Comparison of ENCODE assay signal across 29 cellular contexts in genomic region chr12:117530796-117531195, GRCh38.
DNase-seq lines count a peak whose midpoint lies in the region; ATAC-seq and TF ChIP-seq lines count a peak whose summit lies in the region.
"Had no signal": no experiment of that assay in that cellular context is flagged by ENCODE, and none has a peak within 500 bp of the region (broad histone marks: within the 10 kb centered on the region; RNA-seq: fewer than 3 reads in every experiment).

No MANE protein-coding gene starts in this region.

- POLR2A ChIA-PET in activated CD4-positive, alpha-beta memory T cell treated with anti-CD3 and anti-CD28 coated beads, Interleukin-2, amount 10 ng/mL, durations not matched to agents 7 days and 5 days (lab: Charles Lee): no interaction called here

- H3K4me1 Mint-ChIP-seq in endodermal cell: no peaks in the 10 kb centered on the region
- no peaks in the 10 kb centered on the region for H3K4me1 Mint-ChIP-seq in activated CD4-positive, alpha-beta memory T cell treated with anti-CD3 and anti-CD28 coated beads, Interleukin-2, amount 10 ng/mL, durations not matched to agents 7 days and 5 days
- H3K4me1 Mint-ChIP-seq: B cell; CD4-positive, alpha-beta memory T cell; CD4-positive, CD25-positive, alpha-beta regulatory T cell; CD8-positive, alpha-beta memory T cell had no signal

- no peaks in the 10 kb centered on the region for H3K36me3 Mint-ChIP-seq in endodermal cell (ENCODE audit: low read depth)
- H3K36me3 Mint-ChIP-seq in activated CD4-positive, alpha-beta memory T cell treated with anti-CD3 and anti-CD28 coated beads, Interleukin-2, amount 10 ng/mL, durations not matched to agents 7 days and 5 days (ENCODE audit: low read depth): no peaks in the 10 kb centered on the region
- H3K36me3 Mint-ChIP-seq: CD4-positive, alpha-beta memory T cell; CD4-positive, CD25-positive, alpha-beta regulatory T cell; CD8-positive, alpha-beta T cell had no signal

- no peaks in the 10 kb centered on the region for H3K36me3 ChIP-seq in endodermal cell (ENCODE audit: control insufficient read depth, insufficient read depth, low read length)
- H3K36me3 ChIP-seq: BE2C; BLaER1; BLaER1 treated with 17β-estradiol and CSF1 and Interleukin-3, amounts not matched to agents 10 nM and 100 nM had no signal

- peaks cover 2% of the 10 kb centered on the region for H3K9me3 Mint-ChIP-seq in endodermal cell
- no peaks in the 10 kb centered on the region for H3K9me3 Mint-ChIP-seq in activated CD4-positive, alpha-beta memory T cell treated with anti-CD3 and anti-CD28 coated beads, Interleukin-2, amount 10 ng/mL, durations not matched to agents 7 days and 5 days
- H3K9me3 Mint-ChIP-seq: CD4-positive, alpha-beta T cell; CD8-positive, alpha-beta T cell had no signal

- H3K27ac ChIP-seq in endodermal cell (ENCODE audit: low read depth, low read length): no peak overlapping the region
- H3K27ac ChIP-seq: 22Rv1; A549; BLaER1; BLaER1 treated with 17β-estradiol and CSF1 and Interleukin-3, amounts not matched to agents 10 nM and 100 nM; C4-2B had no signal

- H3K4me3 Mint-ChIP-seq in endodermal cell: no peak overlapping the region
- H3K4me3 Mint-ChIP-seq in activated CD4-positive, alpha-beta memory T cell treated with anti-CD3 and anti-CD28 coated beads, Interleukin-2, amount 10 ng/mL, durations not matched to agents 7 days and 5 days: no peak overlapping the region
- H3K4me3 Mint-ChIP-seq: B cell; CD4-positive, alpha-beta T cell; CD4-positive, CD25-positive, alpha-beta regulatory T cell; CD8-positive, alpha-beta memory T cell; CD8-positive, alpha-beta T cell had no signal

- no peaks in the 10 kb centered on the region for H3K9me3 ChIP-seq in endodermal cell (ENCODE audit: control insufficient read depth, low read length)
- H3K9me3 ChIP-seq: BE2C; BLaER1; BLaER1 treated with 17β-estradiol and CSF1 and Interleukin-3, amounts not matched to agents 10 nM and 100 nM; Caco-2 had no signal

- CTCF ChIA-PET in activated CD4-positive, alpha-beta memory T cell treated with anti-CD3 and anti-CD28 coated beads, Interleukin-2, amount 10 ng/mL, durations not matched to agents 7 days and 5 days (lab: Charles Lee): no interaction called here

- peaks cover 12% of the 10 kb centered on the region for H3K27me3 Mint-ChIP-seq in endodermal cell (ENCODE audit: insufficient read depth)
- no peaks in the 10 kb centered on the region for H3K27me3 Mint-ChIP-seq in activated CD4-positive, alpha-beta memory T cell treated with anti-CD3 and anti-CD28 coated beads, Interleukin-2, amount 10 ng/mL, durations not matched to agents 7 days and 5 days
- H3K27me3 Mint-ChIP-seq: CD4-positive, alpha-beta memory T cell; CD4-positive, alpha-beta T cell; CD4-positive, CD25-positive, alpha-beta regulatory T cell had no signal

- no peaks in the 10 kb centered on the region for H3K4me1 ChIP-seq in endodermal cell (ENCODE audit: control insufficient read depth, insufficient read depth, low read length)
- H3K4me1 ChIP-seq: A549, BE2C, Caco-2 had no signal

- H3K9ac ChIP-seq in endodermal cell (ENCODE audit: extremely low read depth, low read length, poor library complexity, severe bottlenecking): no peak overlapping the region
- H3K9ac ChIP-seq: BLaER1; BLaER1 treated with 17β-estradiol and CSF1 and Interleukin-3, amounts not matched to agents 10 nM and 100 nM had no signal

- H3K27ac Mint-ChIP-seq in endodermal cell: no peak overlapping the region
- H3K27ac Mint-ChIP-seq in activated CD4-positive, alpha-beta memory T cell treated with anti-CD3 and anti-CD28 coated beads, Interleukin-2, amount 10 ng/mL, durations not matched to agents 7 days and 5 days: no peak overlapping the region
- H3K27ac Mint-ChIP-seq: B cell; CD14-positive monocyte; CD4-positive, alpha-beta memory T cell; CD4-positive, alpha-beta T cell; CD4-positive, CD25-positive, alpha-beta regulatory T cell; CD8-positive, alpha-beta T cell had no signal

- DNase-seq in cerebellum (ENCODE audit: low spot score) (peak; percentile 32), endodermal cell (peak; percentile 21)
- no peak for DNase-seq in activated CD4-positive, alpha-beta memory T cell treated with anti-CD3 and anti-CD28 coated beads, Interleukin-2, amount 10 ng/mL, durations not matched to agents 7 days and 5 days
- DNase-seq: 8988T; ACHN; AML-193; BE2C; C1 segment of cervical spinal cord; Caco-2; Calu3; CD4-positive, alpha-beta memory T cell; CD4-positive, alpha-beta T cell; CD4-positive, CD25-positive, alpha-beta regulatory T cell; CD8-positive, alpha-beta memory T cell; CD8-positive, alpha-beta T cell; COR-L47; DMS 273 treated with DMSO at 0.1 percent for 48 hours; DMS153; DMS53; DND-41; EL had no signal

- WGBS in endodermal cell (ENCODE audit: insufficient coverage in 1 of 2, insufficient read length in 1 of 2), 2 experiments: 93 to 96% methylated on average over 10 of the region's 10 CpGs

- ATAC-seq in HG03025 (IDR thresholded peaks at IDR 0.05; ENCODE audit: low FRiP score, unreplicated experiment): no peak
- ATAC-seq: A549; CD8-positive, alpha-beta T cell had no signal

- no peaks in the 10 kb centered on the region for H3K27me3 ChIP-seq in endodermal cell (ENCODE audit: control insufficient read depth, insufficient read depth, low read length, poor library complexity, severe bottlenecking)
- H3K27me3 ChIP-seq: BE2C; BLaER1; BLaER1 treated with 17β-estradiol and CSF1 and Interleukin-3, amounts not matched to agents 10 nM and 100 nM had no signal

- H3K4me3 ChIP-seq in endodermal cell (ENCODE audit: low read length): no peak overlapping the region
- H3K4me3 ChIP-seq: A549; BLaER1; BLaER1 treated with 17β-estradiol and CSF1 and Interleukin-3, amounts not matched to agents 10 nM and 100 nM had no signal

- TF ChIP-seq CTCF in endodermal cell (conservative IDR thresholded peaks at IDR 0.05): no peak
